In genomic region chr11:95790123-95790932, GRCh38 we compare ENCODE assay signal across 8 cellular contexts. TPM values are rescaled to one million over a fixed set of nuclear protein-coding genes. Genes with fewer than 3 reads are reported as not detected.
DNase-seq lines count a peak whose midpoint lies in the region; ATAC-seq and TF ChIP-seq lines count a peak whose summit lies in the region.

CEP57 (plus strand) TSS chr11:95790498; CDS start chr11:95790699, 201 bp downstream.

- H3K4me2 ChIP-seq in parathyroid adenoma (ENCODE audit: low read length): peak within 1 kb of the TSS; percentile 92

- ATAC-seq in HG02798 (IDR thresholded peaks at IDR 0.05; ENCODE audit: poor library complexity, unreplicated experiment): peak; percentile 73

- peak in 1 of 2 donors; percentile 78 for TF ChIP-seq POLR2A in tibial nerve (IDR thresholded peaks at IDR 0.05)

- peaks cover 16% of the 10 kb centered on the region for H3K36me3 ChIP-seq in adipocyte (ENCODE audit: control insufficient read depth, insufficient read depth, low read length, severe bottlenecking)
- peaks cover 16% of the 10 kb centered on the region for H3K36me3 ChIP-seq in cardiac muscle cell
- no peaks in the 10 kb centered on the region for H3K36me3 ChIP-seq in parathyroid adenoma (ENCODE audit: control insufficient read depth, insufficient read depth, low read length)
- peaks cover 0 to 23% (median 0%) of the 10 kb centered on the region in 3 donors for H3K36me3 ChIP-seq in tibial nerve

- H3K4me3 ChIP-seq in GM12875 (ENCODE audit: low read depth, low read length) (peak within 1 kb of the TSS; percentile 78), adipocyte (ENCODE audit: low read length) (peak within 1 kb of the TSS; percentile 97), cardiac muscle cell (peak within 1 kb of the TSS; percentile 92), parathyroid adenoma (ENCODE audit: low read depth, low read length) (peak within 1 kb of the TSS; percentile 89), tibial nerve (peak within 1 kb of the TSS; percentile 71 to 96 (median 90))

- H2AFZ ChIP-seq in parathyroid adenoma: peak within 1 kb of the TSS; percentile 96

- no peaks in the 10 kb centered on the region for H3K27me3 ChIP-seq in adipocyte (replicated peaks; ENCODE audit: control insufficient read depth, insufficient read depth, low read length)
- no peaks in the 10 kb centered on the region for H3K27me3 ChIP-seq in cardiac muscle cell
- H3K27me3 ChIP-seq in parathyroid adenoma (ENCODE audit: control insufficient read depth, insufficient read depth, low read length): no peaks in the 10 kb centered on the region
- no peaks in the 10 kb centered on the region for H3K27me3 ChIP-seq in tibial nerve

- peak within 1 kb of the TSS; percentile 91 for H3K9ac ChIP-seq in adipocyte (ENCODE audit: low read length)
- peak within 1 kb of the TSS; percentile 72 for H3K9ac ChIP-seq in parathyroid adenoma

- peaks cover 12% of the 10 kb centered on the region for H3K79me2 ChIP-seq in parathyroid adenoma

- peak; percentile 95 for DNase-seq in NCI-H1436 (lab: John Stamatoyannopoulos, UW)
- DNase-seq in T follicular helper cell (ENCODE audit: low read depth): peak; percentile 90
- peak; percentile 99 for DNase-seq in adipocyte (ENCODE audit: low read depth)
- peak; percentile 98 to 99 for DNase-seq in cardiac muscle cell (ENCODE audit: low read depth in 1 of 2, low spot score in 1 of 2)
- peak; percentile 90 to 98 for DNase-seq in tibial nerve (ENCODE audit: low spot score in 2 of 2)

- H3K27ac ChIP-seq in cardiac muscle cell (peak within 1 kb of the TSS; percentile 96), parathyroid adenoma (peak within 1 kb of the TSS; percentile 99), tibial nerve (peak within 1 kb of the TSS; percentile 99 to 100 (median 99))

- H3K9me3 ChIP-seq in adipocyte (ENCODE audit: control insufficient read depth, low read length): no peaks in the 10 kb centered on the region
- no peaks in the 10 kb centered on the region for H3K9me3 ChIP-seq in cardiac muscle cell (ENCODE audit: low read depth)
- H3K9me3 ChIP-seq in parathyroid adenoma (ENCODE audit: control insufficient read depth, low read length): no peaks in the 10 kb centered on the region
- no peaks in the 10 kb centered on the region for H3K9me3 ChIP-seq in tibial nerve

- WGBS in tibial nerve, 2 donors: 0 to 1% methylated on average over 25 to 45 of the region's 55 CpGs

- TF ChIP-seq EP300 in tibial nerve (IDR thresholded peaks at IDR 0.05): peak; percentile 30 to 86

- H3K4me1 ChIP-seq in adipocyte (ENCODE audit: control insufficient read depth, insufficient read depth, low read length) (peaks cover 26% of the 10 kb centered on the region), cardiac muscle cell (ENCODE audit: low read depth) (peaks cover 15% of the 10 kb centered on the region), parathyroid adenoma (no peaks in the 10 kb centered on the region), tibial nerve (peaks cover 6 to 42% (median 18%) of the 10 kb centered on the region in 4 donors)

- TF ChIP-seq CTCF in GM12875 (IDR thresholded peaks at IDR 0.05; ENCODE audit: borderline replicate concordance, insufficient read depth, low read depth, low read length) (no peak), cardiac muscle cell (IDR thresholded peaks at IDR 0.05; ENCODE audit: low read depth, low read length) (no peak), parathyroid adenoma (IDR thresholded peaks at IDR 0.05) (no peak), tibial nerve (IDR thresholded peaks at IDR 0.05) (no peak)

RNA-seq across cellular contexts. Expression of gene CEP57, which starts in this region (rescaled TPM):
- total RNA-seq in cardiac muscle cell (46.0 and 75.6 TPM in 2 replicates), tibial nerve (10 to 100 TPM; 48.9 to 58.0 (median 52.1) TPM)
- 57.1 and 81.1 TPM in 2 replicates for polyA plus RNA-seq in cardiac muscle cell

Comparison
In these comparisons a context has a peak if more than half of its experiments do, and no peak if none do; other contexts are left out.
1. Peak in every context shown above with its lines: DNase-seq, ATAC-seq, H3K4me3 ChIP-seq and H3K27ac ChIP-seq.